ENCODE assay signal across 1 cellular context in the genomic region with DNA sequence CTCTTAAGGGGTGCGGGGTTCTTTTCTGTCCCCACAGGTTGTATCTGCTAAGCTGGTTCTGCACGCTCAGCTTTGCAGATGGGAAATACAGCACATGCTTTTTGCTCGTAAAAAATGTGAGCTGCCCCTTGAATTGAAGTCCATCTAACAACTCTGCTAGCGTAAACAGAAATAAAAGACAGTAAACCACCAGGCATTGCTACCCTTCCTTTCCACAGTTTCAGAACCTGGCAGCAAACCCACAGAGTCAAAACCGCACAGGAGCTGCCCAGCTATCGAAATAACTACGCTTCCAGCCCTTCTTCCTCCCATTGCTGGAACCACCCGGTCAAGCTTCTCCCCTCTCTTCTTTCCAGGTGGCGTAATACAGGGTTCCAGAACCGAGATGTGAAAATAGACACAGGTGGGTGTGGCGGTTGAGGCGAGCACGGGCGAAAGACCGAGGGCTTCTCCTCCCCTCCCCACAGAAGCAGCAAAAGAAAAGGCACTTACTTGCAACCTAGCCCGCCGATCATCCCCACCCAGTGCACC.
TF ChIP-seq lines count a peak whose summit lies in the region.

No MANE protein-coding gene starts in this region.

TF ChIP-seq in SK-N-SH, 30 proteins besides CTCF, POLR2A, EP300 and RAD21 (continued from another document):
- TF ChIP-seq, protein P1, sequence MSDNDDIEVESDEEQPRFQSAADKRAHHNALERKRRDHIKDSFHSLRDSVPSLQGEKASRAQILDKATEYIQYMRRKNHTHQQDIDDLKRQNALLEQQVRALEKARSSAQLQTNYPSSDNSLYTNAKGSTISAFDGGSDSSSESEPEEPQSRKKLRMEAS (IDR thresholded peaks at IDR 0.05; ENCODE audit: low read depth) = 0 out of 2 replicates have a peak, but pooled peaks have one; percentile 44
- peak; percentile 32; the same call in 1 of the 2 replicates for TF ChIP-seq MXI1 (IDR thresholded peaks at IDR 0.05; ENCODE audit: low read depth, low read length)
- TF ChIP-seq, protein P2, sequence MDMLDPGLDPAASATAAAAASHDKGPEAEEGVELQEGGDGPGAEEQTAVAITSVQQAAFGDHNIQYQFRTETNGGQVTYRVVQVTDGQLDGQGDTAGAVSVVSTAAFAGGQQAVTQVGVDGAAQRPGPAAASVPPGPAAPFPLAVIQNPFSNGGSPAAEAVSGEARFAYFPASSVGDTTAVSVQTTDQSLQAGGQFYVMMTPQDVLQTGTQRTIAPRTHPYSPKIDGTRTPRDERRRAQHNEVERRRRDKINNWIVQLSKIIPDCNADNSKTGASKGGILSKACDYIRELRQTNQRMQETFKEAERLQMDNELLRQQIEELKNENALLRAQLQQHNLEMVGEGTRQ (IDR thresholded peaks at IDR 0.05; ENCODE audit: borderline replicate concordance, low read depth, low read length) = no peak
- TF ChIP-seq, protein P3, sequence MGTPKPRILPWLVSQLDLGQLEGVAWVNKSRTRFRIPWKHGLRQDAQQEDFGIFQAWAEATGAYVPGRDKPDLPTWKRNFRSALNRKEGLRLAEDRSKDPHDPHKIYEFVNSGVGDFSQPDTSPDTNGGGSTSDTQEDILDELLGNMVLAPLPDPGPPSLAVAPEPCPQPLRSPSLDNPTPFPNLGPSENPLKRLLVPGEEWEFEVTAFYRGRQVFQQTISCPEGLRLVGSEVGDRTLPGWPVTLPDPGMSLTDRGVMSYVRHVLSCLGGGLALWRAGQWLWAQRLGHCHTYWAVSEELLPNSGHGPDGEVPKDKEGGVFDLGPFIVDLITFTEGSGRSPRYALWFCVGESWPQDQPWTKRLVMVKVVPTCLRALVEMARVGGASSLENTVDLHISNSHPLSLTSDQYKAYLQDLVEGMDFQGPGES (IDR thresholded peaks at IDR 0.05; ENCODE audit: low read depth, low read length) = no peak
- TF ChIP-seq, protein P4, sequence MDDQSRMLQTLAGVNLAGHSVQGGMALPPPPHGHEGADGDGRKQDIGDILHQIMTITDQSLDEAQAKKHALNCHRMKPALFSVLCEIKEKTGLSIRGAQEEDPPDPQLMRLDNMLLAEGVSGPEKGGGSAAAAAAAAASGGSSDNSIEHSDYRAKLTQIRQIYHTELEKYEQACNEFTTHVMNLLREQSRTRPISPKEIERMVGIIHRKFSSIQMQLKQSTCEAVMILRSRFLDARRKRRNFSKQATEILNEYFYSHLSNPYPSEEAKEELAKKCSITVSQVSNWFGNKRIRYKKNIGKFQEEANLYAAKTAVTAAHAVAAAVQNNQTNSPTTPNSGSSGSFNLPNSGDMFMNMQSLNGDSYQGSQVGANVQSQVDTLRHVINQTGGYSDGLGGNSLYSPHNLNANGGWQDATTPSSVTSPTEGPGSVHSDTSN (IDR thresholded peaks at IDR 0.05) = no peak
- TF ChIP-seq MEF2A (IDR thresholded peaks at IDR 0.05; ENCODE audit: borderline replicate concordance, low read depth) = no peak
- TF ChIP-seq RFX5 (IDR thresholded peaks at IDR 0.05; ENCODE audit: low read length) = no peak
- TF ChIP-seq, protein P5, sequence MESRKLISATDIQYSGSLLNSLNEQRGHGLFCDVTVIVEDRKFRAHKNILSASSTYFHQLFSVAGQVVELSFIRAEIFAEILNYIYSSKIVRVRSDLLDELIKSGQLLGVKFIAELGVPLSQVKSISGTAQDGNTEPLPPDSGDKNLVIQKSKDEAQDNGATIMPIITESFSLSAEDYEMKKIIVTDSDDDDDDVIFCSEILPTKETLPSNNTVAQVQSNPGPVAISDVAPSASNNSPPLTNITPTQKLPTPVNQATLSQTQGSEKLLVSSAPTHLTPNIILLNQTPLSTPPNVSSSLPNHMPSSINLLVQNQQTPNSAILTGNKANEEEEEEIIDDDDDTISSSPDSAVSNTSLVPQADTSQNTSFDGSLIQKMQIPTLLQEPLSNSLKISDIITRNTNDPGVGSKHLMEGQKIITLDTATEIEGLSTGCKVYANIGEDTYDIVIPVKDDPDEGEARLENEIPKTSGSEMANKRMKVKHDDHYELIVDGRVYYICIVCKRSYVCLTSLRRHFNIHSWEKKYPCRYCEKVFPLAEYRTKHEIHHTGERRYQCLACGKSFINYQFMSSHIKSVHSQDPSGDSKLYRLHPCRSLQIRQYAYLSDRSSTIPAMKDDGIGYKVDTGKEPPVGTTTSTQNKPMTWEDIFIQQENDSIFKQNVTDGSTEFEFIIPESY (IDR thresholded peaks at IDR 0.05; ENCODE audit: borderline replicate concordance, low read depth) = no peak
